In genomic region chr11:133500435-133500834, GRCh38 we compare ENCODE assay signal across 8 cellular contexts. TPM values are rescaled to one million over a fixed set of nuclear protein-coding genes. Genes with fewer than 3 reads are reported as not detected.
"Had no signal": no experiment of that assay in that cellular context is flagged by ENCODE, and none has a peak within 500 bp of the region (broad histone marks: within the 10 kb centered on the region; RNA-seq: fewer than 3 reads in every experiment).

No MANE protein-coding gene starts in this region.

- ATAC-seq: HepG2 had no signal

- H3K4me2 ChIP-seq: KMS-11 had no signal

- H3K36me3 Mint-ChIP-seq: IgD-negative memory B cell had no signal

- H3K27ac ChIP-seq: HL-60, KMS-11 had no signal

- H3K27ac Mint-ChIP-seq: IgD-negative memory B cell had no signal

- DNase-seq: GOT3, H7, HCEC 1CT, KBM-7 had no signal

- H3K9ac ChIP-seq: KMS-11 had no signal

- H3K4me3 Mint-ChIP-seq: IgD-negative memory B cell had no signal

- H3K4me1 Mint-ChIP-seq: IgD-negative memory B cell had no signal

RNA-seq across cellular contexts. Expression of gene OPCML, which starts 31.9 kb away (rescaled TPM):
- total RNA-seq: HepG2 had no signal
- polyA plus RNA-seq: HepG2, IgD-negative memory B cell had no signal
